8 cellular contexts compared by ENCODE assay signal in genomic region chrX:373641-374471, GRCh38. TPM values are rescaled to one million over a fixed set of nuclear protein-coding genes. Genes with fewer than 3 reads are reported as not detected.
DNase-seq lines count a peak whose midpoint lies in the region; ATAC-seq lines count a peak whose summit lies in the region.

No MANE protein-coding gene starts in this region.

- H3K4me3 Mint-ChIP-seq in activated T-cell treated with anti-CD3 and anti-CD28 coated beads, Interleukin-2, amount 50 U/mL, for 24 hours = peak overlapping the region; percentile 79

- peaks cover 44% of the 10 kb centered on the region for H3K27me3 Mint-ChIP-seq in activated T-cell treated with anti-CD3 and anti-CD28 coated beads, Interleukin-2, amount 50 U/mL, for 24 hours

- H3K9me3 Mint-ChIP-seq in activated T-cell treated with anti-CD3 and anti-CD28 coated beads, Interleukin-2, amount 50 U/mL, for 24 hours = no peaks in the 10 kb centered on the region

- intact Hi-C loops in left ventricle myocardium superior (cut with micrococcal nuclease) = no loop called here

- H3K4me1 Mint-ChIP-seq in activated T-cell treated with anti-CD3 and anti-CD28 coated beads, Interleukin-2, amount 50 U/mL, for 24 hours (ENCODE audit: low read depth) = peaks cover 42% of the 10 kb centered on the region

- DNase-seq in activated T-cell treated with anti-CD3 and anti-CD28 coated beads, Interleukin-2, amount 50 U/mL, for 24 hours = peak; percentile 72
- DNase-seq in left ventricle myocardium superior = peak; percentile 74
- no peak for DNase-seq in NCI-H146 (lab: John Stamatoyannopoulos, UW)
- no peak for DNase-seq in GM19240 (ENCODE audit: insufficient read length, low spot score)
- DNase-seq in NCI-H187 treated with DMSO at 0.1 percent for 48 hours (lab: John Stamatoyannopoulos, UW) = no peak

- peaks cover 6% of the 10 kb centered on the region for H3K36me3 Mint-ChIP-seq in activated T-cell treated with anti-CD3 and anti-CD28 coated beads, Interleukin-2, amount 50 U/mL, for 24 hours (ENCODE audit: low read depth)

- H3K9me3 ChIP-seq in skeletal muscle satellite cell (replicated peaks; ENCODE audit: low read length) = no peaks in the 10 kb centered on the region

- no peak overlapping the region for H3K27ac Mint-ChIP-seq in activated T-cell treated with anti-CD3 and anti-CD28 coated beads, Interleukin-2, amount 50 U/mL, for 24 hours

- H3K27me3 ChIP-seq in skeletal muscle satellite cell (ENCODE audit: control insufficient read depth, insufficient read depth, low read length) = peaks cover 17% of the 10 kb centered on the region

- peak overlapping the region; percentile 56 for H3K9ac ChIP-seq in skeletal muscle satellite cell (ENCODE audit: low read depth, low read length)

- H3K4me2 ChIP-seq in skeletal muscle satellite cell (ENCODE audit: low read length) = peak overlapping the region; percentile 89

- ATAC-seq in GM21390 (IDR thresholded peaks at IDR 0.05; ENCODE audit: unreplicated experiment) = peak; percentile 51
- peak; percentile 46 for ATAC-seq in left ventricle myocardium superior
- ATAC-seq in HG02678 (IDR thresholded peaks at IDR 0.05; ENCODE audit: unreplicated experiment) = no peak

- H3K4me1 ChIP-seq in skeletal muscle satellite cell (ENCODE audit: control insufficient read depth, insufficient read depth, low read length) = peaks cover 20% of the 10 kb centered on the region

- H3K4me3 ChIP-seq in skeletal muscle satellite cell (ENCODE audit: low read length) = peak overlapping the region; percentile 71

- no peaks in the 10 kb centered on the region for H3K36me3 ChIP-seq in skeletal muscle satellite cell (ENCODE audit: insufficient read depth, low read length)

RNA-seq across cellular contexts. Expression of gene PPP2R3B, which starts 12.9 kb away (rescaled TPM):
- total RNA-seq in left ventricle myocardium superior = 194 TPM
- 7.4 and 26.0 TPM in 2 replicates for total RNA-seq in skeletal muscle satellite cell (2012; rRNA removed)

RNA-seq across cellular contexts. Expression of gene GTPBP6, which starts 55.3 kb away (rescaled TPM):
- 51.9 TPM for total RNA-seq in left ventricle myocardium superior
- total RNA-seq in skeletal muscle satellite cell (2012; rRNA removed) = 46.7 and 46.9 TPM in 2 replicates

Comparison
In these comparisons a context has a peak if more than half of its experiments do, and no peak if none do; other contexts are left out.
1. DNase-seq: peak in activated T-cell treated with anti-CD3 and anti-CD28 coated beads, Interleukin-2, amount 50 U/mL, for 24 hours (single experiment) and left ventricle myocardium superior (single experiment); none in NCI-H146 (single experiment), GM19240 (single experiment) and NCI-H187 treated with DMSO at 0.1 percent for 48 hours (single experiment).